In genomic region chr1:75554870-75555269, GRCh38 we compare ENCODE assay signal across 34 cellular contexts.
"Had no signal": no experiment of that assay in that cellular context is flagged by ENCODE, and none has a peak within 500 bp of the region (broad histone marks: within the 10 kb centered on the region; RNA-seq: fewer than 3 reads in every experiment).

No MANE protein-coding gene starts in this region.

- H3K9ac ChIP-seq: KMS-11 had no signal

- H3K4me2 ChIP-seq: KMS-11 had no signal

- H3K27ac ChIP-seq: KMS-11 had no signal

- DNase-seq: Karpas-422, Kasumi-1, MM.1S, MV-4-11, NCI-H1048, NCI-H1092, NCI-H1092 treated with DMSO at 0.1 percent for 48 hours, NCI-H1105, NCI-H1105 treated with DMSO at 0.1 percent for 48 hours, NCI-H1417, NCI-H1417 treated with DMSO at 0.1 percent for 48 hours, NCI-H1436, NCI-H1436 treated with DMSO at 0.1 percent for 48 hours, NCI-H146, NCI-H1694, NCI-H1694 treated with DMSO at 0.1 percent for 48 hours, NCI-H187, NCI-H187 treated with DMSO at 0.1 percent for 48 hours, NCI-H1930, NCI-H2029, NCI-H2029 treated with DMSO at 0.1 percent for 48 hours, NCI-H2081, NCI-H2081 treated with DMSO at 0.1 percent for 48 hours, NCI-H2107, NCI-H2171, NCI-H2171 treated with DMSO at 0.1 percent for 48 hours, NCI-H2227 treated with DMSO at 0.1 percent for 48 hours, NCI-H226, NCI-H345, NCI-H446, NCI-H446 treated with DMSO at 0.1 percent for 48 hours, NCI-H510A, NCI-H510A treated with DMSO at 0.1 percent for 48 hours had no signal
